Comparison of ENCODE assay signal across 27 cellular contexts in genomic region chr2:226674123-226674522, GRCh38.
DNase-seq lines count a peak whose midpoint lies in the region; ATAC-seq, FAIRE-seq and TF ChIP-seq lines count a peak whose summit lies in the region.
"Had no signal": no experiment of that assay in that cellular context is flagged by ENCODE, and none has a peak within 500 bp of the region (broad histone marks: within the 10 kb centered on the region; RNA-seq: fewer than 3 reads in every experiment).

No MANE protein-coding gene starts in this region.

- H3K27me3 ChIP-seq in HepG2 (ENCODE audit: control insufficient read depth in 1 of 2, insufficient read depth in 2 of 2, low read length in 2 of 2), result no peaks in the 10 kb centered on the region
- H3K27me3 ChIP-seq in right lobe of liver, result no peaks in the 10 kb centered on the region
- no peaks in the 10 kb centered on the region for H3K27me3 ChIP-seq in fibroblast of lung (ENCODE audit: control insufficient read depth, insufficient read depth, low read length)
- no peaks in the 10 kb centered on the region for H3K27me3 ChIP-seq in right atrium auricular region
- peaks cover 0 to 5% (median 0%) of the 10 kb centered on the region in 45 donors for H3K27me3 ChIP-seq in dorsolateral prefrontal cortex
- H3K27me3 ChIP-seq in left lung, result no peaks in the 10 kb centered on the region
- no peaks in the 10 kb centered on the region for H3K27me3 ChIP-seq in trophoblast cell (ENCODE audit: insufficient read depth, low read length)
- H3K27me3 ChIP-seq: MG63, thyroid gland had no signal

- FAIRE-seq in HepG2 (lab: Jason Lieb, UNC), result no peak
- FAIRE-seq: endothelial cell of umbilical vein, K562 had no signal

- H4K20me1 ChIP-seq in HepG2 (ENCODE audit: insufficient read depth, low read length) (no peaks in the 10 kb centered on the region), fibroblast of lung (ENCODE audit: control insufficient read depth, extremely low read depth, insufficient read depth, low read length) (no peaks in the 10 kb centered on the region)

- no peak for TF ChIP-seq POLR2A in HepG2 (IDR thresholded peaks at IDR 0.05; ENCODE audit: insufficient read depth in 1 of 2, low read depth in 2 of 2, low read length in 2 of 2)
- TF ChIP-seq POLR2A in right lobe of liver (IDR thresholded peaks at IDR 0.05), result no peak

- no peaks in the 10 kb centered on the region for H3K36me3 ChIP-seq in HepG2 (replicated peaks in 1 of 2; ENCODE audit: control insufficient read depth in 1 of 2, insufficient read depth in 2 of 2, low read length in 2 of 2)
- no peaks in the 10 kb centered on the region for H3K36me3 ChIP-seq in right lobe of liver
- no peaks in the 10 kb centered on the region for H3K36me3 ChIP-seq in fibroblast of lung (ENCODE audit: control insufficient read depth, insufficient read depth, low read length)
- H3K36me3 ChIP-seq in right atrium auricular region, result no peaks in the 10 kb centered on the region
- no peaks in the 10 kb centered on the region for H3K36me3 ChIP-seq in left lung
- H3K36me3 ChIP-seq in trophoblast cell (ENCODE audit: control insufficient read depth in 1 of 2, insufficient read depth in 2 of 2, low read length in 2 of 2), result no peaks in the 10 kb centered on the region
- H3K36me3 ChIP-seq: MG63, neutrophil, prostate gland, thyroid gland had no signal

- in situ Hi-C loops in HepG2 (cut with HindIII; ENCODE audit: extremely low pct_ligation_motif_present, low pct_unique_long_range_greater_than_20kb), result no loop called here

- H3K4ac ChIP-seq in trophoblast cell (ENCODE audit: low read depth, low read length), result no peak overlapping the region

- H3K18ac ChIP-seq in trophoblast cell (ENCODE audit: low read length), result no peak overlapping the region

- H3K79me2 ChIP-seq in HepG2 (ENCODE audit: insufficient read depth, low read length), result no peaks in the 10 kb centered on the region
- no peaks in the 10 kb centered on the region for H3K79me2 ChIP-seq in fibroblast of lung (ENCODE audit: control insufficient read depth, insufficient read depth, low read length)
- H3K79me2 ChIP-seq in trophoblast cell (ENCODE audit: control insufficient read depth, insufficient read depth, low read length, poor library complexity), result no peaks in the 10 kb centered on the region

- TF ChIP-seq CTCF in HepG2 (CRISPR knock-in tag; IDR thresholded peaks at IDR 0.05), result no peak
- TF ChIP-seq CTCF in right lobe of liver (IDR thresholded peaks at IDR 0.05), result no peak
- no peak for TF ChIP-seq CTCF in fibroblast of lung (conservative IDR thresholded peaks at IDR 0.05 in 1 of 2, IDR thresholded peaks at IDR 0.05 in 1 of 2; ENCODE audit: low read depth in 1 of 2, low read length in 2 of 2)
- TF ChIP-seq CTCF in right atrium auricular region (IDR thresholded peaks at IDR 0.05), result no peak
- no peak for TF ChIP-seq CTCF in dorsolateral prefrontal cortex (IDR thresholded peaks at IDR 0.05 in 54 of 56, conservative IDR thresholded peaks at IDR 0.05 in 2 of 56; ENCODE audit: low read depth in 1 of 56, partially characterized antibody in 56 of 56)
- no peak for TF ChIP-seq CTCF in left lung (IDR thresholded peaks at IDR 0.05)

- no peak overlapping the region for H2AFZ ChIP-seq in HepG2 (ENCODE audit: low read length)
- H2AFZ ChIP-seq in fibroblast of lung (ENCODE audit: low read length), result no peak overlapping the region
- H2AFZ ChIP-seq in trophoblast cell (ENCODE audit: insufficient read depth, low read length, poor library complexity), result no peak overlapping the region

- no peak overlapping the region for H2BK12ac ChIP-seq in trophoblast cell (ENCODE audit: low read length)

- no peaks in the 10 kb centered on the region for H3K79me1 ChIP-seq in trophoblast cell (ENCODE audit: low read length)

- H4K12ac ChIP-seq in trophoblast cell (ENCODE audit: low read depth, low read length), result no peak overlapping the region

- TF ChIP-seq RAD21 in HepG2 (CRISPR knock-in tag; IDR thresholded peaks at IDR 0.05), result no peak

- H2BK5ac ChIP-seq in trophoblast cell (ENCODE audit: low read depth, low read length, poor library complexity), result no peak overlapping the region

- H4K91ac ChIP-seq in trophoblast cell (ENCODE audit: low read depth, low read length), result no peak overlapping the region

- H2BK120ac ChIP-seq in trophoblast cell (ENCODE audit: insufficient read depth, low read length, poor library complexity), result no peak overlapping the region

- H3K9me3 ChIP-seq in HepG2 (ENCODE audit: low read length) (no peaks in the 10 kb centered on the region), right lobe of liver (no peaks in the 10 kb centered on the region), fibroblast of lung (ENCODE audit: control insufficient read depth, insufficient read depth, low read depth, low read length) (no peaks in the 10 kb centered on the region), right atrium auricular region (no peaks in the 10 kb centered on the region), left lung (no peaks in the 10 kb centered on the region), trophoblast cell (ENCODE audit: insufficient read depth, low read depth, low read length) (no peaks in the 10 kb centered on the region)
- H3K9me3 ChIP-seq: MG63, neutrophil, prostate gland, thyroid gland had no signal

- no peak for DNase-seq in HepG2 (ENCODE audit: low spot score)
- DNase-seq in right lobe of liver, result no peak
- DNase-seq in fibroblast of lung (ENCODE audit: low read depth in 2 of 2), result peak; percentile 13 to 54
- no peak for DNase-seq in right atrium auricular region (ENCODE audit: low spot score)
- no peak for DNase-seq in dorsolateral prefrontal cortex
- no peak for DNase-seq in left lung
- DNase-seq in trophoblast cell, result no peak
- no peak for DNase-seq in GF-D8 (lab: John Stamatoyannopoulos, UW)
- DNase-seq: activated CD4-positive, alpha-beta memory T cell treated with anti-CD3 and anti-CD28 coated beads, Interleukin-2, amount 10 ng/mL, durations not matched to agents 7 days and 5 days; activated CD4-positive, alpha-beta T cell treated with anti-CD3 and anti-CD28 coated beads for 1 hour; CD8-positive, alpha-beta T cell; cerebellar nuclear complex; H7; naive B cell; NCI-H1105 treated with DMSO at 0.1 percent for 48 hours; NCI-H1930; NCI-H526; RPMI8226; stimulated activated naive CD8-positive, alpha-beta T cell treated with anti-CD3 and anti-CD28 coated beads, Interleukin-15, amount 100 ng/mL, for 72 hours; T-helper 17 cell; thyroid gland had no signal

- TF ChIP-seq EP300 in HepG2 (IDR thresholded peaks at IDR 0.05; ENCODE audit: low read depth in 2 of 2, low read length in 2 of 2) (no peak), HepG2 (CRISPR knock-in tag; IDR thresholded peaks at IDR 0.05; ENCODE audit: borderline replicate concordance) (no peak)

- H2AK5ac ChIP-seq in trophoblast cell (ENCODE audit: low read length), result no peak overlapping the region

- H3K4me2 ChIP-seq in HepG2 (ENCODE audit: low read depth, low read length), result no peak overlapping the region
- H3K4me2 ChIP-seq in fibroblast of lung (ENCODE audit: extremely low read depth, insufficient read depth, low read length), result no peak overlapping the region
- H3K4me2 ChIP-seq in trophoblast cell (ENCODE audit: low read length), result no peak overlapping the region

- no peak overlapping the region for H3K4me3 ChIP-seq in HepG2 (replicated peaks in 1 of 3; ENCODE audit: insufficient read depth in 1 of 3, low read depth in 2 of 3, low read length in 3 of 3)
- H3K4me3 ChIP-seq in right lobe of liver, result no peak overlapping the region
- no peak overlapping the region for H3K4me3 ChIP-seq in fibroblast of lung (replicated peaks in 1 of 4; ENCODE audit: control extremely low read depth in 1 of 4, insufficient read depth in 1 of 4, low read depth in 3 of 4, low read length in 4 of 4)
- H3K4me3 ChIP-seq in right atrium auricular region, result no peak overlapping the region
- no peak overlapping the region for H3K4me3 ChIP-seq in dorsolateral prefrontal cortex
- no peak overlapping the region for H3K4me3 ChIP-seq in left lung
- H3K4me3 ChIP-seq in trophoblast cell (ENCODE audit: low read depth, low read length), result no peak overlapping the region
- H3K4me3 ChIP-seq: K562, MG63, prostate gland, skin epidermis, thyroid gland had no signal

- no peak overlapping the region for H4K8ac ChIP-seq in trophoblast cell (ENCODE audit: low read depth, low read length)

- H3K14ac ChIP-seq in trophoblast cell (ENCODE audit: low read length), result no peak overlapping the region

- ATAC-seq in HepG2 (no peak), right lobe of liver (no peak), left lung (no peak)
- ATAC-seq: CD8-positive, alpha-beta T cell; K562; stimulated activated naive CD8-positive, alpha-beta T cell treated with anti-CD3 and anti-CD28 coated beads, Interleukin-15, amount 100 ng/mL, for 72 hours had no signal

- H3K23ac ChIP-seq in trophoblast cell (ENCODE audit: low read length), result no peak overlapping the region

- 58% methylated on average over 2 of the region's 2 CpGs for WGBS in HepG2 (ENCODE audit: low lambda C conversion rate)
- WGBS in right lobe of liver (ENCODE audit: insufficient coverage, low coverage, low lambda C conversion rate, missing lambda C conversion rate), result 92% methylated on average over 2 of the region's 2 CpGs
- no CpG with 5 or more reads among the region's 2 CpGs for WGBS in trophoblast cell (ENCODE audit: extremely low coverage, insufficient coverage, insufficient read length)

- BruUV-seq in HepG2 (replicated peaks; lab: Mats Ljungman, UMichigan), result no TSS peak

- intact Hi-C loops in HepG2 (cut with micrococcal nuclease; ENCODE audit: unreplicated experiment), result no loop called here
- intact Hi-C loops in right lobe of liver (cut with DNase I), result no loop called here
- intact Hi-C loops in dorsolateral prefrontal cortex (cut with DNase I), result no loop called here
- intact Hi-C loops in left lung (cut with DNase I), result no loop called here

- H3K9ac ChIP-seq in HepG2 (ENCODE audit: insufficient read depth, low read depth, low read length) (no peak overlapping the region), fibroblast of lung (ENCODE audit: insufficient read depth, low read length) (no peak overlapping the region), trophoblast cell (ENCODE audit: low read length) (no peak overlapping the region)

- CTCF ChIA-PET in HepG2 (lab: Yijun Ruan, JAX; ENCODE audit: low intra/inter-chr PET ratio, low total read pairs), result no interaction called here

- H3K27ac ChIP-seq in HepG2 (ENCODE audit: extremely low read length, insufficient read depth, low read length) (no peak overlapping the region), right lobe of liver (no peak overlapping the region), fibroblast of lung (ENCODE audit: insufficient read depth, low read length) (no peak overlapping the region), right atrium auricular region (peak overlapping the region; percentile 36 to 76), dorsolateral prefrontal cortex (no peak overlapping the region), left lung (no peak overlapping the region), trophoblast cell (ENCODE audit: low read depth, low read length) (no peak overlapping the region)
- H3K27ac ChIP-seq: neutrophil, prostate gland, skin epidermis, thyroid gland had no signal

- H3K4me1 ChIP-seq in HepG2 (ENCODE audit: insufficient read depth, low read length), result peaks cover 24% of the 10 kb centered on the region
- H3K4me1 ChIP-seq in right lobe of liver, result peaks cover 0 to 26% (median 4%) of the 10 kb centered on the region in 4 donors
- peaks cover 4% of the 10 kb centered on the region for H3K4me1 ChIP-seq in fibroblast of lung (ENCODE audit: control insufficient read depth, extremely low read depth, insufficient read depth, low read length)
- peaks cover 0 to 21% of the 10 kb centered on the region in 2 donors for H3K4me1 ChIP-seq in right atrium auricular region
- H3K4me1 ChIP-seq in left lung, result peaks cover 0 to 5% of the 10 kb centered on the region in 2 donors
- H3K4me1 ChIP-seq in trophoblast cell (ENCODE audit: control insufficient read depth in 1 of 2, insufficient read depth in 2 of 2, low read length in 2 of 2), result peaks cover 0 to 8% of the 10 kb centered on the region in 2 experiments
- H3K4me1 ChIP-seq: prostate gland had no signal

- POLR2A ChIA-PET in HepG2 (lab: Yijun Ruan, JAX), result no interaction called here

Comparison
In these comparisons a context has a peak if more than half of its experiments do, and no peak if none do; other contexts are left out.
1. DNase-seq: peak in fibroblast of lung (2 of 2); none in HepG2 (single experiment), right lobe of liver (0 of 3), right atrium auricular region (single experiment), dorsolateral prefrontal cortex (0 of 10), left lung (0 of 2), trophoblast cell (0 of 2) and GF-D8 (single experiment).
2. H3K27ac ChIP-seq: peak in right atrium auricular region (2 of 2); none in HepG2 (single experiment), right lobe of liver (0 of 3), fibroblast of lung (single experiment), dorsolateral prefrontal cortex (0 of 59), left lung (0 of 2) and trophoblast cell (single experiment).